ENCODE assay signal across 7 cellular contexts in genomic region chr7:141654551-141654950, GRCh38.
DNase-seq lines count a peak whose midpoint lies in the region; ATAC-seq and TF ChIP-seq lines count a peak whose summit lies in the region.

No MANE protein-coding gene starts in this region.

- TF ChIP-seq CTCF in astrocyte of the spinal cord (IDR thresholded peaks at IDR 0.05; ENCODE audit: low read depth, low read length): peak; percentile 80

- DNase-seq in NCI-H1436 (lab: John Stamatoyannopoulos, UW) (peak; percentile 69), T follicular helper cell (ENCODE audit: low read depth) (peak; percentile 47), astrocyte of the spinal cord (ENCODE audit: low read depth, low spot score) (peak; percentile 73), hypothalamus (lab: John Stamatoyannopoulos, UW) (peak in 36 of 51 donors; percentile 12 to 84 (median 54))
- peak; percentile 20 to 55 (median 27) for DNase-seq in stimulated activated CD4-positive, alpha-beta T cell treated with anti-CD3 and anti-CD28 coated beads, Interleukin-12 subunit alpha, Interleukin-12 subunit beta, amount 100 ng/mL, for 48 hours (ENCODE audit: low read depth in 2 of 3, low spot score in 1 of 3)

- ATAC-seq in GM18502 (IDR thresholded peaks at IDR 0.05; ENCODE audit: poor library complexity, unreplicated experiment) (peak; percentile 89), HG02840 (IDR thresholded peaks at IDR 0.05; ENCODE audit: low FRiP score, unreplicated experiment) (peak; percentile 67)

- in situ Hi-C loops in astrocyte of the spinal cord (cut with HindIII; ENCODE audit: low sequenced_read_pairs): no loop called here

- no peak overlapping the region for H3K4me3 ChIP-seq in astrocyte of the spinal cord (ENCODE audit: low read depth, low read length)
